ENCODE assay signal across 1 cellular context in genomic region chr5:139787568-139788293, GRCh38.
TF ChIP-seq lines count a peak whose summit lies in the region.

No MANE protein-coding gene starts in this region.

TF ChIP-seq in GM12878, 131 proteins besides CTCF, POLR2A, EP300 and RAD21 (continued from another document):
- 0 out of 2 replicates have a peak, but pooled peaks have one; percentile 44 for TF ChIP-seq LARP7 (IDR thresholded peaks at IDR 0.05)
- TF ChIP-seq RB1 (IDR thresholded peaks at IDR 0.05; ENCODE audit: borderline replicate concordance): peak; percentile 77; the same call in 1 of the 2 replicates
- TF ChIP-seq, protein P1, sequence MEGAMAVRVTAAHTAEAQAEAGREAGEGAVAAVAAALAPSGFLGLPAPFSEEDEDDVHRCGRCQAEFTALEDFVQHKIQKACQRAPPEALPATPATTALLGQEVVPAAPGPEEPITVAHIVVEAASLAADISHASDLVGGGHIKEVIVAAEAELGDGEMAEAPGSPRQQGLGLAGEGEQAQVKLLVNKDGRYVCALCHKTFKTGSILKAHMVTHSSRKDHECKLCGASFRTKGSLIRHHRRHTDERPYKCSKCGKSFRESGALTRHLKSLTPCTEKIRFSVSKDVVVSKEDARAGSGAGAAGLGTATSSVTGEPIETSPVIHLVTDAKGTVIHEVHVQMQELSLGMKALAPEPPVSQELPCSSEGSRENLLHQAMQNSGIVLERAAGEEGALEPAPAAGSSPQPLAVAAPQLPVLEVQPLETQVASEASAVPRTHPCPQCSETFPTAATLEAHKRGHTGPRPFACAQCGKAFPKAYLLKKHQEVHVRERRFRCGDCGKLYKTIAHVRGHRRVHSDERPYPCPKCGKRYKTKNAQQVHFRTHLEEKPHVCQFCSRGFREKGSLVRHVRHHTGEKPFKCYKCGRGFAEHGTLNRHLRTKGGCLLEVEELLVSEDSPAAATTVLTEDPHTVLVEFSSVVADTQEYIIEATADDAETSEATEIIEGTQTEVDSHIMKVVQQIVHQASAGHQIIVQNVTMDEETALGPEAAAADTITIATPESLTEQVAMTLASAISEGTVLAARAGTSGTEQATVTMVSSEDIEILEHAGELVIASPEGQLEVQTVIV (IDR thresholded peaks at IDR 0.05; ENCODE audit: borderline replicate concordance, partially characterized antibody): peak; percentile 19
- TF ChIP-seq RUNX3 (IDR thresholded peaks at IDR 0.05; ENCODE audit: low read length): no peak
- peak; percentile 46; the same call in 1 of the 2 replicates for TF ChIP-seq GATAD2B (conservative IDR thresholded peaks at IDR 0.05; ENCODE audit: low read depth)
- peak; percentile 23 to 51; a peak in 2 of 4 replicates for TF ChIP-seq BHLHE40 (IDR thresholded peaks at IDR 0.05; ENCODE audit: borderline replicate concordance in 1 of 2, low read depth in 2 of 2, low read length in 1 of 2)
- TF ChIP-seq ZNF24 (IDR thresholded peaks at IDR 0.05): no peak
- TF ChIP-seq, protein P2, sequence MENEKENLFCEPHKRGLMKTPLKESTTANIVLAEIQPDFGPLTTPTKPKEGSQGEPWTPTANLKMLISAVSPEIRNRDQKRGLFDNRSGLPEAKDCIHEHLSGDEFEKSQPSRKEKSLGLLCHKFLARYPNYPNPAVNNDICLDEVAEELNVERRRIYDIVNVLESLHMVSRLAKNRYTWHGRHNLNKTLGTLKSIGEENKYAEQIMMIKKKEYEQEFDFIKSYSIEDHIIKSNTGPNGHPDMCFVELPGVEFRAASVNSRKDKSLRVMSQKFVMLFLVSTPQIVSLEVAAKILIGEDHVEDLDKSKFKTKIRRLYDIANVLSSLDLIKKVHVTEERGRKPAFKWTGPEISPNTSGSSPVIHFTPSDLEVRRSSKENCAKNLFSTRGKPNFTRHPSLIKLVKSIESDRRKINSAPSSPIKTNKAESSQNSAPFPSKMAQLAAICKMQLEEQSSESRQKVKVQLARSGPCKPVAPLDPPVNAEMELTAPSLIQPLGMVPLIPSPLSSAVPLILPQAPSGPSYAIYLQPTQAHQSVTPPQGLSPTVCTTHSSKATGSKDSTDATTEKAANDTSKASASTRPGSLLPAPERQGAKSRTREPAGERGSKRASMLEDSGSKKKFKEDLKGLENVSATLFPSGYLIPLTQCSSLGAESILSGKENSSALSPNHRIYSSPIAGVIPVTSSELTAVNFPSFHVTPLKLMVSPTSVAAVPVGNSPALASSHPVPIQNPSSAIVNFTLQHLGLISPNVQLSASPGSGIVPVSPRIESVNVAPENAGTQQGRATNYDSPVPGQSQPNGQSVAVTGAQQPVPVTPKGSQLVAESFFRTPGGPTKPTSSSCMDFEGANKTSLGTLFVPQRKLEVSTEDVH (IDR thresholded peaks at IDR 0.05; ENCODE audit: low read depth, partially characterized antibody): no peak
- 0 out of 2 replicates have a peak, but pooled peaks have one; percentile 12 for TF ChIP-seq NKRF (conservative IDR thresholded peaks at IDR 0.05)
- TF ChIP-seq TCF3 (IDR thresholded peaks at IDR 0.05; ENCODE audit: borderline replicate concordance, insufficient read depth, low read depth, low read length): no peak
- TF ChIP-seq ZNF207 (IDR thresholded peaks at IDR 0.05; ENCODE audit: borderline replicate concordance): peak; percentile 83; the same call in 1 of the 2 replicates
- TF ChIP-seq, protein P3, sequence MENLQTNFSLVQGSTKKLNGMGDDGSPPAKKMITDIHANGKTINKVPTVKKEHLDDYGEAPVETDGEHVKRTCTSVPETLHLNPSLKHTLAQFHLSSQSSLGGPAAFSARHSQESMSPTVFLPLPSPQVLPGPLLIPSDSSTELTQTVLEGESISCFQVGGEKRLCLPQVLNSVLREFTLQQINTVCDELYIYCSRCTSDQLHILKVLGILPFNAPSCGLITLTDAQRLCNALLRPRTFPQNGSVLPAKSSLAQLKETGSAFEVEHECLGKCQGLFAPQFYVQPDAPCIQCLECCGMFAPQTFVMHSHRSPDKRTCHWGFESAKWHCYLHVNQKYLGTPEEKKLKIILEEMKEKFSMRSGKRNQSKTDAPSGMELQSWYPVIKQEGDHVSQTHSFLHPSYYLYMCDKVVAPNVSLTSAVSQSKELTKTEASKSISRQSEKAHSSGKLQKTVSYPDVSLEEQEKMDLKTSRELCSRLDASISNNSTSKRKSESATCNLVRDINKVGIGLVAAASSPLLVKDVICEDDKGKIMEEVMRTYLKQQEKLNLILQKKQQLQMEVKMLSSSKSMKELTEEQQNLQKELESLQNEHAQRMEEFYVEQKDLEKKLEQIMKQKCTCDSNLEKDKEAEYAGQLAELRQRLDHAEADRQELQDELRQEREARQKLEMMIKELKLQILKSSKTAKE (IDR thresholded peaks at IDR 0.05; ENCODE audit: low read depth, poor library complexity, severe bottlenecking): peak; percentile 31
- TF ChIP-seq, protein P4, sequence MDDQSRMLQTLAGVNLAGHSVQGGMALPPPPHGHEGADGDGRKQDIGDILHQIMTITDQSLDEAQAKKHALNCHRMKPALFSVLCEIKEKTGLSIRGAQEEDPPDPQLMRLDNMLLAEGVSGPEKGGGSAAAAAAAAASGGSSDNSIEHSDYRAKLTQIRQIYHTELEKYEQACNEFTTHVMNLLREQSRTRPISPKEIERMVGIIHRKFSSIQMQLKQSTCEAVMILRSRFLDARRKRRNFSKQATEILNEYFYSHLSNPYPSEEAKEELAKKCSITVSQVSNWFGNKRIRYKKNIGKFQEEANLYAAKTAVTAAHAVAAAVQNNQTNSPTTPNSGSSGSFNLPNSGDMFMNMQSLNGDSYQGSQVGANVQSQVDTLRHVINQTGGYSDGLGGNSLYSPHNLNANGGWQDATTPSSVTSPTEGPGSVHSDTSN (IDR thresholded peaks at IDR 0.05; ENCODE audit: insufficient replicate concordance, low read depth, low read length): no peak
- TF ChIP-seq YY1 (IDR thresholded peaks at IDR 0.05; ENCODE audit: low read depth, low read length): peak; percentile 71; the same call in 1 of the 2 replicates
- peak; percentile 60 for TF ChIP-seq NBN (IDR thresholded peaks at IDR 0.05)
- no peak for TF ChIP-seq RBBP5 (conservative IDR thresholded peaks at IDR 0.05)
- TF ChIP-seq, protein P5, sequence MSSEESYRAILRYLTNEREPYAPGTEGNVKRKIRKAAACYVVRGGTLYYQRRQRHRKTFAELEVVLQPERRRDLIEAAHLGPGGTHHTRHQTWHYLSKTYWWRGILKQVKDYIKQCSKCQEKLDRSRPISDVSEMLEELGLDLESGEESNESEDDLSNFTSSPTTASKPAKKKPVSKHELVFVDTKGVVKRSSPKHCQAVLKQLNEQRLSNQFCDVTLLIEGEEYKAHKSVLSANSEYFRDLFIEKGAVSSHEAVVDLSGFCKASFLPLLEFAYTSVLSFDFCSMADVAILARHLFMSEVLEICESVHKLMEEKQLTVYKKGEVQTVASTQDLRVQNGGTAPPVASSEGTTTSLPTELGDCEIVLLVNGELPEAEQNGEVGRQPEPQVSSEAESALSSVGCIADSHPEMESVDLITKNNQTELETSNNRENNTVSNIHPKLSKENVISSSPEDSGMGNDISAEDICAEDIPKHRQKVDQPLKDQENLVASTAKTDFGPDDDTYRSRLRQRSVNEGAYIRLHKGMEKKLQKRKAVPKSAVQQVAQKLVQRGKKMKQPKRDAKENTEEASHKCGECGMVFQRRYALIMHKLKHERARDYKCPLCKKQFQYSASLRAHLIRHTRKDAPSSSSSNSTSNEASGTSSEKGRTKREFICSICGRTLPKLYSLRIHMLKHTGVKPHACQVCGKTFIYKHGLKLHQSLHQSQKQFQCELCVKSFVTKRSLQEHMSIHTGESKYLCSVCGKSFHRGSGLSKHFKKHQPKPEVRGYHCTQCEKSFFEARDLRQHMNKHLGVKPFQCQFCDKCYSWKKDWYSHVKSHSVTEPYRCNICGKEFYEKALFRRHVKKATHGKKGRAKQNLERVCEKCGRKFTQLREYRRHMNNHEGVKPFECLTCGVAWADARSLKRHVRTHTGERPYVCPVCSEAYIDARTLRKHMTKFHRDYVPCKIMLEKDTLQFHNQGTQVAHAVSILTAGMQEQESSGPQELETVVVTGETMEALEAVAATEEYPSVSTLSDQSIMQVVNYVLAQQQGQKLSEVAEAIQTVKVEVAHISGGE (CRISPR knock-in tag; IDR thresholded peaks at IDR 0.05): no peak
- no peak for TF ChIP-seq HDAC2 (IDR thresholded peaks at IDR 0.05)
- peak; percentile 73; the same call in 1 of the 2 replicates for TF ChIP-seq SMARCA5 (IDR thresholded peaks at IDR 0.05)
- TF ChIP-seq, protein P6, sequence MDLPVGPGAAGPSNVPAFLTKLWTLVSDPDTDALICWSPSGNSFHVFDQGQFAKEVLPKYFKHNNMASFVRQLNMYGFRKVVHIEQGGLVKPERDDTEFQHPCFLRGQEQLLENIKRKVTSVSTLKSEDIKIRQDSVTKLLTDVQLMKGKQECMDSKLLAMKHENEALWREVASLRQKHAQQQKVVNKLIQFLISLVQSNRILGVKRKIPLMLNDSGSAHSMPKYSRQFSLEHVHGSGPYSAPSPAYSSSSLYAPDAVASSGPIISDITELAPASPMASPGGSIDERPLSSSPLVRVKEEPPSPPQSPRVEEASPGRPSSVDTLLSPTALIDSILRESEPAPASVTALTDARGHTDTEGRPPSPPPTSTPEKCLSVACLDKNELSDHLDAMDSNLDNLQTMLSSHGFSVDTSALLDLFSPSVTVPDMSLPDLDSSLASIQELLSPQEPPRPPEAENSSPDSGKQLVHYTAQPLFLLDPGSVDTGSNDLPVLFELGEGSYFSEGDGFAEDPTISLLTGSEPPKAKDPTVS (IDR thresholded peaks at IDR 0.05; ENCODE audit: low read depth, low read length): no peak
- TF ChIP-seq PAX5 (IDR thresholded peaks at IDR 0.05; ENCODE audit: borderline replicate concordance, low read depth, low read length): no peak
- peak; percentile 66 for TF ChIP-seq IKZF1 (conservative IDR thresholded peaks at IDR 0.05)
- TF ChIP-seq MTA3 (IDR thresholded peaks at IDR 0.05; ENCODE audit: borderline replicate concordance, low read length): no peak
- TF ChIP-seq EED (IDR thresholded peaks at IDR 0.05; ENCODE audit: low read depth): peak; percentile 42; the same call in 1 of the 2 replicates
- TF ChIP-seq IKZF2 (IDR thresholded peaks at IDR 0.05): peak in 1 of 2 experiments; percentile 28; a peak in 1 of 4 replicates
- TF ChIP-seq, protein P7, sequence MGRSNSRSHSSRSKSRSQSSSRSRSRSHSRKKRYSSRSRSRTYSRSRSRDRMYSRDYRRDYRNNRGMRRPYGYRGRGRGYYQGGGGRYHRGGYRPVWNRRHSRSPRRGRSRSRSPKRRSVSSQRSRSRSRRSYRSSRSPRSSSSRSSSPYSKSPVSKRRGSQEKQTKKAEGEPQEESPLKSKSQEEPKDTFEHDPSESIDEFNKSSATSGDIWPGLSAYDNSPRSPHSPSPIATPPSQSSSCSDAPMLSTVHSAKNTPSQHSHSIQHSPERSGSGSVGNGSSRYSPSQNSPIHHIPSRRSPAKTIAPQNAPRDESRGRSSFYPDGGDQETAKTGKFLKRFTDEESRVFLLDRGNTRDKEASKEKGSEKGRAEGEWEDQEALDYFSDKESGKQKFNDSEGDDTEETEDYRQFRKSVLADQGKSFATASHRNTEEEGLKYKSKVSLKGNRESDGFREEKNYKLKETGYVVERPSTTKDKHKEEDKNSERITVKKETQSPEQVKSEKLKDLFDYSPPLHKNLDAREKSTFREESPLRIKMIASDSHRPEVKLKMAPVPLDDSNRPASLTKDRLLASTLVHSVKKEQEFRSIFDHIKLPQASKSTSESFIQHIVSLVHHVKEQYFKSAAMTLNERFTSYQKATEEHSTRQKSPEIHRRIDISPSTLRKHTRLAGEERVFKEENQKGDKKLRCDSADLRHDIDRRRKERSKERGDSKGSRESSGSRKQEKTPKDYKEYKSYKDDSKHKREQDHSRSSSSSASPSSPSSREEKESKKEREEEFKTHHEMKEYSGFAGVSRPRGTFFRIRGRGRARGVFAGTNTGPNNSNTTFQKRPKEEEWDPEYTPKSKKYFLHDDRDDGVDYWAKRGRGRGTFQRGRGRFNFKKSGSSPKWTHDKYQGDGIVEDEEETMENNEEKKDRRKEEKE (IDR thresholded peaks at IDR 0.05): 0 out of 2 replicates have a peak, but pooled peaks have one; percentile 18
- 0 out of 2 replicates have a peak, but pooled peaks have one; percentile 16 for TF ChIP-seq JUND (IDR thresholded peaks at IDR 0.05; ENCODE audit: low read depth, low read length)
- TF ChIP-seq RELA (IDR thresholded peaks at IDR 0.05; ENCODE audit: borderline replicate concordance, partially characterized antibody): peak; percentile 36
- no peak for TF ChIP-seq EZH2 (IDR thresholded peaks at IDR 0.05; ENCODE audit: borderline replicate concordance, control insufficient read depth, low read depth, low read length)
- TF ChIP-seq SREBF1 (IDR thresholded peaks at IDR 0.05; ENCODE audit: low read length): no peak
- TF ChIP-seq NFIC (IDR thresholded peaks at IDR 0.05; ENCODE audit: low read depth, low read length): no peak
- peak; percentile 97 for TF ChIP-seq SMC3 (IDR thresholded peaks at IDR 0.05; ENCODE audit: borderline replicate concordance, low read length)
TF ChIP-seq in GM12878: peak in this region for 19.
